1 cellular context compared by ENCODE assay signal in genomic region chr2:240952496-240953246, GRCh38.
TF ChIP-seq lines count a peak whose summit lies in the region.

No MANE protein-coding gene starts in this region.

TF ChIP-seq in HepG2, 621 proteins besides CTCF, POLR2A, EP300 and RAD21:
- TF ChIP-seq ARNT2 (CRISPR knock-in tag; IDR thresholded peaks at IDR 0.05; ENCODE audit: low read depth), result no peak
- no peak for TF ChIP-seq ZNF547 (CRISPR knock-in tag; IDR thresholded peaks at IDR 0.05)
- TF ChIP-seq EEA1 (CRISPR knock-in tag; IDR thresholded peaks at IDR 0.05; ENCODE audit: borderline replicate concordance), result 0 out of 2 replicates have a peak, but pooled peaks have one; percentile 28
- no peak for TF ChIP-seq SIN3B (IDR thresholded peaks at IDR 0.05; ENCODE audit: low read length)
- TF ChIP-seq BHLHE40 (IDR thresholded peaks at IDR 0.05; ENCODE audit: low read length), result 0 out of 2 replicates have a peak, but pooled peaks have one; percentile 18
